Comparison of ENCODE assay signal across 9 cellular contexts in genomic region chr2:10688921-10689807, GRCh38. TPM values are rescaled to one million over a fixed set of nuclear protein-coding genes. Genes with fewer than 3 reads are reported as not detected.
DNase-seq lines count a peak whose midpoint lies in the region; ATAC-seq and TF ChIP-seq lines count a peak whose summit lies in the region.
"Had no signal": no experiment of that assay in that cellular context is flagged by ENCODE, and none has a peak within 500 bp of the region (broad histone marks: within the 10 kb centered on the region; RNA-seq: fewer than 3 reads in every experiment).

No MANE protein-coding gene starts in this region.

- H3K27ac ChIP-seq in Peyer's patch (peak overlapping the region; percentile 87 to 94 (median 88)), fibroblast of lung (ENCODE audit: insufficient read depth, low read length) (peak overlapping the region; percentile 96)

- H2AFZ ChIP-seq in fibroblast of lung (ENCODE audit: low read length), result peak overlapping the region; percentile 93

- H3K27me3 ChIP-seq in Peyer's patch (no peaks in the 10 kb centered on the region), fibroblast of lung (ENCODE audit: control insufficient read depth, insufficient read depth, low read length) (no peaks in the 10 kb centered on the region)

- H3K36me3 Mint-ChIP-seq in osteocyte (ENCODE audit: unreplicated experiment), result peaks cover 2% of the 10 kb centered on the region

- H3K4me3 ChIP-seq in Peyer's patch, result peak overlapping the region; percentile 76 to 100 (median 96)
- H3K4me3 ChIP-seq in fibroblast of lung (replicated peaks in 1 of 4; ENCODE audit: control extremely low read depth in 1 of 4, insufficient read depth in 1 of 4, low read depth in 3 of 4, low read length in 4 of 4), result peak overlapping the region; percentile 64 to 95 (median 84)

- H3K9me3 ChIP-seq in Peyer's patch (no peaks in the 10 kb centered on the region), fibroblast of lung (ENCODE audit: control insufficient read depth, insufficient read depth, low read depth, low read length) (no peaks in the 10 kb centered on the region)

- H3K36me3 ChIP-seq in Peyer's patch (peaks cover 0 to 2% (median 0%) of the 10 kb centered on the region in 3 donors), fibroblast of lung (ENCODE audit: control insufficient read depth, insufficient read depth, low read length) (no peaks in the 10 kb centered on the region)

- DNase-seq in DMS53 (lab: John Stamatoyannopoulos, UW) (peak; percentile 47), DMS53 treated with DMSO at 0.1 percent for 48 hours (lab: John Stamatoyannopoulos, UW; ENCODE audit: unreplicated experiment) (no peak), Peyer's patch (peak in 1 of 3 donors; percentile 58), fibroblast of lung (ENCODE audit: low read depth in 2 of 2) (peak in 1 of 2 donors; percentile 6), osteocyte (ENCODE audit: extremely low spot score, unreplicated experiment) (peak; percentile 13), GM20000 (ENCODE audit: low spot score) (no peak)
- no peak for DNase-seq in central memory CD4-positive, alpha-beta T cell

- no peak overlapping the region for H3K4me3 Mint-ChIP-seq in osteocyte (ENCODE audit: unreplicated experiment)
- H3K4me3 Mint-ChIP-seq: activated naive CD4-positive, alpha-beta T cell treated with anti-CD3 and anti-CD28 coated beads, Interleukin-2, amount 50 U/mL, for 24 hours had no signal

- peaks cover 44% of the 10 kb centered on the region for H3K79me2 ChIP-seq in fibroblast of lung (ENCODE audit: control insufficient read depth, insufficient read depth, low read length)

- peak overlapping the region; percentile 97 for H3K9ac ChIP-seq in fibroblast of lung (ENCODE audit: insufficient read depth, low read length)

- peaks cover 6% of the 10 kb centered on the region for H3K4me1 Mint-ChIP-seq in osteocyte (ENCODE audit: unreplicated experiment)

- peak overlapping the region; percentile 79 for H3K4me2 ChIP-seq in fibroblast of lung (ENCODE audit: extremely low read depth, insufficient read depth, low read length)

- no peaks in the 10 kb centered on the region for H3K9me3 Mint-ChIP-seq in osteocyte (ENCODE audit: unreplicated experiment)
- H3K9me3 Mint-ChIP-seq: activated naive CD4-positive, alpha-beta T cell treated with anti-CD3 and anti-CD28 coated beads, Interleukin-2, amount 50 U/mL, for 24 hours had no signal

- H3K4me1 ChIP-seq in Peyer's patch, result peaks cover 0 to 17% (median 2%) of the 10 kb centered on the region in 4 donors
- peaks cover 2% of the 10 kb centered on the region for H3K4me1 ChIP-seq in fibroblast of lung (ENCODE audit: control insufficient read depth, extremely low read depth, insufficient read depth, low read length)

- ATAC-seq in HG02588 (IDR thresholded peaks at IDR 0.05; ENCODE audit: unreplicated experiment), result peak; percentile 34

- TF ChIP-seq CTCF in Peyer's patch (IDR thresholded peaks at IDR 0.05), result no peak
- no peak for TF ChIP-seq CTCF in fibroblast of lung (conservative IDR thresholded peaks at IDR 0.05 in 1 of 2, IDR thresholded peaks at IDR 0.05 in 1 of 2; ENCODE audit: low read depth in 1 of 2, low read length in 2 of 2)
- TF ChIP-seq CTCF in osteocyte (IDR thresholded peaks at IDR 0.05), result no peak
- TF ChIP-seq CTCF in GM20000 (IDR thresholded peaks at IDR 0.05; ENCODE audit: extremely low read depth, missing control alignments), result no peak

- H3K27me3 Mint-ChIP-seq in osteocyte (ENCODE audit: unreplicated experiment), result no peaks in the 10 kb centered on the region
- H3K27me3 Mint-ChIP-seq: activated naive CD4-positive, alpha-beta T cell treated with anti-CD3 and anti-CD28 coated beads, Interleukin-2, amount 50 U/mL, for 24 hours had no signal

- no peak overlapping the region for H3K27ac Mint-ChIP-seq in osteocyte (ENCODE audit: unreplicated experiment)
- H3K27ac Mint-ChIP-seq: activated naive CD4-positive, alpha-beta T cell treated with anti-CD3 and anti-CD28 coated beads, Interleukin-2, amount 50 U/mL, for 24 hours had no signal

- TF ChIP-seq POLR2A in Peyer's patch (IDR thresholded peaks at IDR 0.05), result no peak

- peaks cover 1% of the 10 kb centered on the region for H4K20me1 ChIP-seq in fibroblast of lung (ENCODE audit: control insufficient read depth, extremely low read depth, insufficient read depth, low read length)

RNA-seq across cellular contexts. Expression of gene NOL10, which starts 0.6 kb away (rescaled TPM):
- 10 to 100 TPM; 14.4 to 29.7 (median 16.1) TPM for total RNA-seq in Peyer's patch
- total RNA-seq in fibroblast of lung, result 24.4 and 28.5 TPM in 2 replicates
- polyA plus RNA-seq in fibroblast of lung, result 28.2 and 30.3 TPM in 2 replicates
- 22.2 and 28.1 TPM in 2 replicates for polyA plus RNA-seq in fibroblast of lung (2012)
- 8.0 and 16.4 TPM in 2 replicates for polyA minus RNA-seq in fibroblast of lung (ENCODE audit: low replicate concordance)
- total RNA-seq in osteocyte, result 25.3 and 26.1 TPM in 2 replicates

RNA-seq across cellular contexts. Expression of gene ATP6V1C2, which starts 32.3 kb away (rescaled TPM):
- total RNA-seq in Peyer's patch (10 to 100 TPM in 1 of 4 donors, under 1 TPM in 2, not detected in 1; 0.47 to 37.1 (median 0.54) TPM), fibroblast of lung (under 0.01 TPM in 2 replicates), osteocyte (not detected in 2 replicates)
- polyA plus RNA-seq in fibroblast of lung, result 0.03 TPM in 1 of 2 replicates, not detected in the other
- polyA plus RNA-seq in fibroblast of lung (2012), result 0.76 and 0.77 TPM in 2 replicates
- polyA minus RNA-seq in fibroblast of lung (ENCODE audit: low replicate concordance), result not detected in 2 replicates

Comparison
In these comparisons a context has a peak if more than half of its experiments do, and no peak if none do; other contexts are left out.
1. DNase-seq: peak in DMS53 (single experiment) and osteocyte (single experiment); none in DMS53 treated with DMSO at 0.1 percent for 48 hours (single experiment), central memory CD4-positive, alpha-beta T cell (single experiment) and GM20000 (single experiment).